ENCODE assay signal across 8 cellular contexts in the genomic region with DNA sequence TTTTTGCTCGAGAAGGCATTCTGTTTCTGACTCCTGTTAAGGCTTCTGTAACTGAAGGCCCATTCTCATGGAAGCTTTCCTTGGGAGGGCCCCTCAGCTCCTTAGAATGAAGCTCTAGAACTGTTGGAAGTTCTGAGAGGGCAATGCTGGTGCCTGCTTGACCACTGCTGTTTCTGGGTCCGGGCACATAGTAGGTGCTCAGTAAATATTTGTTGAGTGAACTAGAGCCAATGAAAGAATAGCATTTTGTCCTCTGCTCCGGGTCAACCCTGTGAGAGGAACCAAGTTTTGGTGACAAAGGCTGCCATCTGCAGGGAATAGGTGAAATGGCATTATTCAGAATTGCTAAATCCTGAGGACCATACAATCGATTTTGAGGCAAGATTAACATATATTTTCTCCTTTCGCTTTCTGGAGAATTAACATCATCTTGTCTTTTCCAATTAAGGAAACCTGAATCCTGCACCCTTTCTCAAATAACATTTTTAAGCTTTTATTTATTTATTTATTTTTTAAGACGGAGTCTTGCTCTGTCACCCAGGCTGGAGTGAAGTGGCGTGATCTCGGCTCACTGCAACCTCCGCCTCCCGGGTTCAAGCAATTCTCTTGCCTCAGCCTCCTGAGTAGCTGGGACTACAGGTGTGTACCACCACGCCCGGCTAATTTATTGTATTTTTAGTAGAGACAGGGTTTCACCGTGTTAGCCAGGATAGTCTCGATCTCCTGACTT. TPM values are rescaled to one million over a fixed set of nuclear protein-coding genes. Genes with fewer than 3 reads are reported as not detected.
DNase-seq lines count a peak whose midpoint lies in the region; ATAC-seq and TF ChIP-seq lines count a peak whose summit lies in the region.
"Not testable (repeated sequence)": the region's sequence is repeated elsewhere in the genome, so short reads cannot be mapped to it uniquely, and the experiment has no call there.

No MANE protein-coding gene starts in this region.

- not testable (repeated sequence) for H3K9me3 ChIP-seq in Caco-2; fibroblast of lung (ENCODE audit: control insufficient read depth, insufficient read depth, low read depth, low read length)

- H3K27ac ChIP-seq in fibroblast of lung (ENCODE audit: insufficient read depth, low read length) = not testable (repeated sequence)

- not testable (repeated sequence) for H3K36me3 Mint-ChIP-seq in Caco-2 (ENCODE audit: insufficient read depth, unreplicated experiment); activated naive CD8-positive, alpha-beta T cell; memory B cell

- H3K4me1 Mint-ChIP-seq in Caco-2 (ENCODE audit: low read depth, unreplicated experiment) = not testable (repeated sequence)
- H3K4me1 Mint-ChIP-seq in activated naive CD8-positive, alpha-beta T cell (ENCODE audit: low read depth) = peaks cover 18% of the 10 kb centered on the region
- H3K4me1 Mint-ChIP-seq in memory B cell = peaks cover 30% of the 10 kb centered on the region

- not testable (repeated sequence) for H3K36me3 ChIP-seq in Caco-2 (ENCODE audit: control insufficient read depth, insufficient read depth, low read length); fibroblast of lung (ENCODE audit: control insufficient read depth, insufficient read depth, low read length)

- H3K27me3 Mint-ChIP-seq in Caco-2 (ENCODE audit: insufficient read depth, unreplicated experiment); activated naive CD8-positive, alpha-beta T cell; memory B cell: not testable (repeated sequence)

- ATAC-seq in memory B cell (ENCODE audit: low read depth) = peak; percentile 32

- not testable (repeated sequence) for H2AFZ ChIP-seq in fibroblast of lung (ENCODE audit: low read length)

- TF ChIP-seq CTCF in Caco-2 (IDR thresholded peaks at IDR 0.05; ENCODE audit: insufficient read depth in 1 of 2, low read depth in 1 of 2, low read length in 1 of 2, severe bottlenecking in 1 of 2, unreplicated experiment in 1 of 2) = peak; percentile 70 to 77
- peak; percentile 64 for TF ChIP-seq CTCF in HFF-Myc (IDR thresholded peaks at IDR 0.05; ENCODE audit: low read depth, low read length, missing control alignments)
- peak; percentile 71 for TF ChIP-seq CTCF in fibroblast of lung (conservative IDR thresholded peaks at IDR 0.05 in 1 of 2, IDR thresholded peaks at IDR 0.05 in 1 of 2; ENCODE audit: low read depth in 1 of 2, low read length in 2 of 2)

- CTCF ChIA-PET in Caco-2 (lab: Charles Lee) = interaction anchor here (1.0 to 2.9 kb wide), 7 partner anchors 12 to 285 kb away, joined by 3 to 25 read pairs (median 4); a partner anchor contains a TSS

- not testable (repeated sequence) for H3K4me1 ChIP-seq in Caco-2; fibroblast of lung (ENCODE audit: control insufficient read depth, extremely low read depth, insufficient read depth, low read length)

- not testable (repeated sequence) for H3K9ac ChIP-seq in fibroblast of lung (ENCODE audit: insufficient read depth, low read length)

- H3K79me2 ChIP-seq in fibroblast of lung (ENCODE audit: control insufficient read depth, insufficient read depth, low read length) = not testable (repeated sequence)

- intact Hi-C loops in Caco-2 (cut with micrococcal nuclease; ENCODE audit: unreplicated experiment) = loop anchor here (1.0 kb wide), 3 partner anchors 134 to 247 kb away; a partner anchor contains a TSS

- not testable (repeated sequence) for H3K27me3 ChIP-seq in Caco-2 (replicated peaks; ENCODE audit: control insufficient read depth, insufficient read depth, low read length); fibroblast of lung (ENCODE audit: control insufficient read depth, insufficient read depth, low read length)

- not testable (repeated sequence) for H3K4me3 ChIP-seq in Caco-2 (ENCODE audit: low read depth, low read length); HFF-Myc (replicated peaks; ENCODE audit: low read depth, low read length); fibroblast of lung (replicated peaks in 1 of 4; ENCODE audit: control extremely low read depth in 1 of 4, insufficient read depth in 1 of 4, low read depth in 3 of 4, low read length in 4 of 4)

- POLR2A ChIA-PET in Caco-2 (lab: Charles Lee) = not testable (repeated sequence)

- not testable (repeated sequence) for H3K4me3 Mint-ChIP-seq in Caco-2 (ENCODE audit: unreplicated experiment); activated naive CD8-positive, alpha-beta T cell; memory B cell

- DNase-seq in Caco-2 (peak; percentile 38 to 60), NCI-H2171 treated with DMSO at 0.1 percent for 48 hours (lab: John Stamatoyannopoulos, UW) (peak; percentile 67), T follicular helper cell (ENCODE audit: low read depth) (peak; percentile 26), fibroblast of lung (ENCODE audit: low read depth in 2 of 2) (peak; percentile 39 to 70)
- not testable (repeated sequence) for DNase-seq in HFF-Myc (ENCODE audit: extremely low read depth, low read depth); memory B cell (ENCODE audit: low spot score in 2 of 2)
- DNase-seq in stimulated activated naive CD4-positive, alpha-beta T cell (lab: John Stamatoyannopoulos, UW) = peak; percentile 9 to 65 (median 32)

- not testable (repeated sequence) for H3K27ac Mint-ChIP-seq in Caco-2 (ENCODE audit: unreplicated experiment)
- H3K27ac Mint-ChIP-seq in activated naive CD8-positive, alpha-beta T cell = peak overlapping the region; percentile 46
- peak overlapping the region; percentile 24 for H3K27ac Mint-ChIP-seq in memory B cell

- H4K20me1 ChIP-seq in fibroblast of lung (ENCODE audit: control insufficient read depth, extremely low read depth, insufficient read depth, low read length) = not testable (repeated sequence)

- H3K4me2 ChIP-seq in fibroblast of lung (ENCODE audit: extremely low read depth, insufficient read depth, low read length) = not testable (repeated sequence)

- not testable (repeated sequence) for BruUV-seq in Caco-2 (replicated peaks; lab: Mats Ljungman, UMichigan)

- not testable (repeated sequence) for H3K9me3 Mint-ChIP-seq in Caco-2 (ENCODE audit: unreplicated experiment); activated naive CD8-positive, alpha-beta T cell (ENCODE audit: low read depth); memory B cell

RNA-seq across cellular contexts. Expression of a gene that starts 11.7 kb away (rescaled TPM):
- 13.6 and 13.8 TPM in 2 replicates for total RNA-seq in Caco-2 (2022)
- 24.9 and 27.4 TPM in 2 replicates for total RNA-seq in fibroblast of lung
- polyA plus RNA-seq in fibroblast of lung = 20.3 and 25.0 TPM in 2 replicates
- polyA plus RNA-seq in fibroblast of lung (2012) = 20.8 and 24.8 TPM in 2 replicates
- 10.3 and 29.6 TPM in 2 replicates for polyA minus RNA-seq in fibroblast of lung (ENCODE audit: low replicate concordance)

RNA-seq across cellular contexts. Expression of a gene that starts 19.1 kb away (rescaled TPM):
- total RNA-seq in Caco-2 (2022) (18.2 and 19.0 TPM in 2 replicates), fibroblast of lung (4.9 and 6.9 TPM in 2 replicates)
- polyA plus RNA-seq in fibroblast of lung = 9.4 and 12.5 TPM in 2 replicates
- polyA plus RNA-seq in fibroblast of lung (2012) = 6.5 and 7.9 TPM in 2 replicates
- 4.2 and 13.4 TPM in 2 replicates for polyA minus RNA-seq in fibroblast of lung (ENCODE audit: low replicate concordance)
